8 cellular contexts compared by ENCODE assay signal in genomic region chr3:156291269-156292123, GRCh38.
A peak's percentile ranks its signal among the peaks of the same experiment; 100 is the strongest.
DNase-seq lines count a peak whose midpoint lies in the region; ATAC-seq, FAIRE-seq and TF ChIP-seq lines count a peak whose summit lies in the region.

No MANE protein-coding gene starts in this region.

- H3K27ac Mint-ChIP-seq in T-cell: no peak overlapping the region

- peak; percentile 62 for DNase-seq in activated CD8-positive, alpha-beta memory T cell treated with anti-CD3 and anti-CD28 coated beads for 24 hours
- no peak for DNase-seq in activated CD8-positive, alpha-beta memory T cell treated with anti-CD3 and anti-CD28 coated beads, Interleukin-2, amount 50 U/mL, for 48 hours
- DNase-seq in T-cell: peak in 18 of 34 experiments; percentile 1 to 33 (median 14)
- DNase-seq in foreskin fibroblast: peak in 1 of 2 donors; percentile 44
- DNase-seq in pancreas: peak in 2 of 6 donors; percentile 46 to 62
- no peak for DNase-seq in Peyer's patch
- DNase-seq in OCI-M2 (lab: John Stamatoyannopoulos, UW; ENCODE audit: unreplicated experiment): no peak
- DNase-seq in NK-92 treated with Interleukin-12 subunit alpha and Interleukin-12 subunit beta, amount 100 ng/mL, for 24 hours (lab: John Stamatoyannopoulos, UW): no peak

- H3K9me3 Mint-ChIP-seq in T-cell: no peaks in the 10 kb centered on the region

- 5 to 8% methylated on average over 50 to 51 of the region's 51 CpGs for WGBS in pancreas, 2 donors

- H3K27me3 ChIP-seq in pancreas (peaks cover 0 to 19% (median 0%) of the 10 kb centered on the region in 4 donors), Peyer's patch (peaks cover 0 to 9% of the 10 kb centered on the region in 2 donors)

- intact Hi-C loops in pancreas (cut with DNase I): no loop called here

- FAIRE-seq in pancreas (lab: Jason Lieb, UNC): no peak

- H3K36me3 ChIP-seq in pancreas (no peaks in the 10 kb centered on the region), Peyer's patch (no peaks in the 10 kb centered on the region)

- ATAC-seq in T-cell (replicated peaks in 1 of 4) (peak in 3 of 4 experiments; percentile 41 to 66 (median 45)), pancreas (peak in 3 of 4 donors; percentile 53 to 62 (median 62))

- H3K36me3 Mint-ChIP-seq in T-cell: no peaks in the 10 kb centered on the region

- H3K9me3 ChIP-seq in pancreas (no peaks in the 10 kb centered on the region), Peyer's patch (no peaks in the 10 kb centered on the region)

- no peak for TF ChIP-seq POLR2A in Peyer's patch (IDR thresholded peaks at IDR 0.05)

- H3K4me3 ChIP-seq in foreskin fibroblast (ENCODE audit: low read depth in 1 of 2, low read length in 2 of 2) (peak overlapping the region; percentile 29 to 40), pancreas (peak overlapping the region in 2 of 4 donors; percentile 10 to 16), Peyer's patch (peak overlapping the region in 2 of 4 donors; percentile 32 to 40)

- CTCF ChIA-PET in T-cell (lab: Charles Lee): interaction anchor here in 1 of 2 donors (0.5 kb wide), 1 partner anchor 209 kb away, joined by 4 read pairs; no protein-coding TSS in a partner anchor

- H3K4me1 ChIP-seq in pancreas: no peaks in the 10 kb centered on the region
- peaks cover 0 to 13% (median 0%) of the 10 kb centered on the region in 4 donors for H3K4me1 ChIP-seq in Peyer's patch

- peak overlapping the region in 2 of 3 donors; percentile 14 to 48 for H3K4me3 Mint-ChIP-seq in T-cell

- H3K4me1 Mint-ChIP-seq in T-cell: peaks cover 0 to 11% (median 10%) of the 10 kb centered on the region in 3 donors

- H3K27ac ChIP-seq in pancreas: no peak overlapping the region
- H3K27ac ChIP-seq in Peyer's patch: no peak overlapping the region

- TF ChIP-seq CTCF in foreskin fibroblast (IDR thresholded peaks at IDR 0.05; ENCODE audit: low read depth, low read length) (no peak), pancreas (IDR thresholded peaks at IDR 0.05) (no peak), Peyer's patch (IDR thresholded peaks at IDR 0.05) (no peak)

- H3K27me3 Mint-ChIP-seq in T-cell: peaks cover 46 to 64% of the 10 kb centered on the region in 2 donors

- POLR2A ChIA-PET in T-cell (lab: Charles Lee): no interaction called here

Comparison
In these comparisons a context has a peak if more than half of its experiments do, and no peak if none do; other contexts are left out.
1. DNase-seq: peak in activated CD8-positive, alpha-beta memory T cell treated with anti-CD3 and anti-CD28 coated beads for 24 hours (single experiment) and T-cell (18 of 34); none in activated CD8-positive, alpha-beta memory T cell treated with anti-CD3 and anti-CD28 coated beads, Interleukin-2, amount 50 U/mL, for 48 hours (single experiment), Peyer's patch (0 of 3), OCI-M2 (single experiment) and NK-92 treated with Interleukin-12 subunit alpha and Interleukin-12 subunit beta, amount 100 ng/mL, for 24 hours (single experiment).